Comparison of ENCODE assay signal across 1 cellular context in the genomic region with DNA sequence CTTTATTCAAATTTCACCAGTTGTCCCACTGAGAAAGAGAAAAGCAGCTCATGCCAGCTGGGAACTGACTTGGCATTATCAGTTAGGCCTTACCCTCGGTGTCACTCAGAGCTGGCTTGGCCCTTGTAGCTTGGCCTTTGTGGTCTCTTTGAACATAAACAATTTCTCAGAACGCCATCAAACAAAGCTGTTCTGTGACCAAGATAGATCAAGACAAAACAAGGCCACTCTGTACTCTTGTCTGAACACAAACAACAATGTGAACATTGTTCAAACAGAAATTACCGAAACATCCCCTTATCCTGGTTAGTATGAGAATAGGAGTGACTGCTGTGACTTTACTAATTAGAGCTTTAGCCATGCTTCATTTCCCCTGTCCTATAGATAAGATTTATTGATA.
TF ChIP-seq lines count a peak whose summit lies in the region.

No MANE protein-coding gene starts in this region.

TF ChIP-seq in GM23338, 12 proteins besides CTCF, POLR2A, EP300 and RAD21 (continued from another document):
- TF ChIP-seq, protein P1, sequence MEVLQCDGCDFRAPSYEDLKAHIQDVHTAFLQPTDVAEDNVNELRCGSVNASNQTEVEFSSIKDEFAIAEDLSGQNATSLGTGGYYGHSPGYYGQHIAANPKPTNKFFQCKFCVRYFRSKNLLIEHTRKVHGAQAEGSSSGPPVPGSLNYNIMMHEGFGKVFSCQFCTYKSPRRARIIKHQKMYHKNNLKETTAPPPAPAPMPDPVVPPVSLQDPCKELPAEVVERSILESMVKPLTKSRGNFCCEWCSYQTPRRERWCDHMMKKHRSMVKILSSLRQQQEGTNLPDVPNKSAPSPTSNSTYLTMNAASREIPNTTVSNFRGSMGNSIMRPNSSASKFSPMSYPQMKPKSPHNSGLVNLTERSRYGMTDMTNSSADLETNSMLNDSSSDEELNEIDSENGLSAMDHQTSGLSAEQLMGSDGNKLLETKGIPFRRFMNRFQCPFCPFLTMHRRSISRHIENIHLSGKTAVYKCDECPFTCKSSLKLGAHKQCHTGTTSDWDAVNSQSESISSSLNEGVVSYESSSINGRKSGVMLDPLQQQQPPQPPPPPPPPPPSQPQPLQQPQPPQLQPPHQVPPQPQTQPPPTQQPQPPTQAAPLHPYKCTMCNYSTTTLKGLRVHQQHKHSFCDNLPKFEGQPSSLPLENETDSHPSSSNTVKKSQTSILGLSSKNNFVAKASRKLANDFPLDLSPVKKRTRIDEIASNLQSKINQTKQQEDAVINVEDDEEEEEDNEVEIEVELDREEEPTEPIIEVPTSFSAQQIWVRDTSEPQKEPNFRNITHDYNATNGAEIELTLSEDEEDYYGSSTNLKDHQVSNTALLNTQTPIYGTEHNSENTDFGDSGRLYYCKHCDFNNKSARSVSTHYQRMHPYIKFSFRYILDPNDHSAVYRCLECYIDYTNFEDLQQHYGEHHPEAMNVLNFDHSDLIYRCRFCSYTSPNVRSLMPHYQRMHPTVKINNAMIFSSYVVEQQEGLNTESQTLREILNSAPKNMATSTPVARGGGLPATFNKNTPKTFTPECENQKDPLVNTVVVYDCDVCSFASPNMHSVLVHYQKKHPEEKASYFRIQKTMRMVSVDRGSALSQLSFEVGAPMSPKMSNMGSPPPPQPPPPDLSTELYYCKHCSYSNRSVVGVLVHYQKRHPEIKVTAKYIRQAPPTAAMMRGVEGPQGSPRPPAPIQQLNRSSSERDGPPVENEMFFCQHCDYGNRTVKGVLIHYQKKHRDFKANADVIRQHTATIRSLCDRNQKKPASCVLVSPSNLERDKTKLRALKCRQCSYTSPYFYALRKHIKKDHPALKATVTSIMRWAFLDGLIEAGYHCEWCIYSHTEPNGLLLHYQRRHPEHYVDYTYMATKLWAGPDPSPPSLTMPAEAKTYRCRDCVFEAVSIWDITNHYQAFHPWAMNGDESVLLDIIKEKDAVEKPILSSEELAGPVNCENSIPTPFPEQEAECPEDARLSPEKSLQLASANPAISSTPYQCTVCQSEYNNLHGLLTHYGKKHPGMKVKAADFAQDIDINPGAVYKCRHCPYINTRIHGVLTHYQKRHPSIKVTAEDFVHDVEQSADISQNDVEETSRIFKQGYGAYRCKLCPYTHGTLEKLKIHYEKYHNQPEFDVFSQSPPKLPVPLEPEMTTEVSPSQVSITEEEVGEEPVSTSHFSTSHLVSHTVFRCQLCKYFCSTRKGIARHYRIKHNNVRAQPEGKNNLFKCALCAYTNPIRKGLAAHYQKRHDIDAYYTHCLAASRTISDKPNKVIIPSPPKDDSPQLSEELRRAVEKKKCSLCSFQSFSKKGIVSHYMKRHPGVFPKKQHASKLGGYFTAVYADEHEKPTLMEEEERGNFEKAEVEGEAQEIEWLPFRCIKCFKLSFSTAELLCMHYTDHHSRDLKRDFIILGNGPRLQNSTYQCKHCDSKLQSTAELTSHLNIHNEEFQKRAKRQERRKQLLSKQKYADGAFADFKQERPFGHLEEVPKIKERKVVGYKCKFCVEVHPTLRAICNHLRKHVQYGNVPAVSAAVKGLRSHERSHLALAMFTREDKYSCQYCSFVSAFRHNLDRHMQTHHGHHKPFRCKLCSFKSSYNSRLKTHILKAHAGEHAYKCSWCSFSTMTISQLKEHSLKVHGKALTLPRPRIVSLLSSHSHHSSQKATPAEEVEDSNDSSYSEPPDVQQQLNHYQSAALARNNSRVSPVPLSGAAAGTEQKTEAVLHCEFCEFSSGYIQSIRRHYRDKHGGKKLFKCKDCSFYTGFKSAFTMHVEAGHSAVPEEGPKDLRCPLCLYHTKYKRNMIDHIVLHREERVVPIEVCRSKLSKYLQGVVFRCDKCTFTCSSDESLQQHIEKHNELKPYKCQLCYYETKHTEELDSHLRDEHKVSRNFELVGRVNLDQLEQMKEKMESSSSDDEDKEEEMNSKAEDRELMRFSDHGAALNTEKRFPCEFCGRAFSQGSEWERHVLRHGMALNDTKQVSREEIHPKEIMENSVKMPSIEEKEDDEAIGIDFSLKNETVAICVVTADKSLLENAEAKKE (CRISPR knock-in tag; IDR thresholded peaks at IDR 0.05), result no peak
- TF ChIP-seq CREB1 (CRISPR knock-in tag; IDR thresholded peaks at IDR 0.05; ENCODE audit: low read depth) (no peak), JUNB (IDR thresholded peaks at IDR 0.05; ENCODE audit: unreplicated experiment) (no peak)
- TF ChIP-seq, protein P2, sequence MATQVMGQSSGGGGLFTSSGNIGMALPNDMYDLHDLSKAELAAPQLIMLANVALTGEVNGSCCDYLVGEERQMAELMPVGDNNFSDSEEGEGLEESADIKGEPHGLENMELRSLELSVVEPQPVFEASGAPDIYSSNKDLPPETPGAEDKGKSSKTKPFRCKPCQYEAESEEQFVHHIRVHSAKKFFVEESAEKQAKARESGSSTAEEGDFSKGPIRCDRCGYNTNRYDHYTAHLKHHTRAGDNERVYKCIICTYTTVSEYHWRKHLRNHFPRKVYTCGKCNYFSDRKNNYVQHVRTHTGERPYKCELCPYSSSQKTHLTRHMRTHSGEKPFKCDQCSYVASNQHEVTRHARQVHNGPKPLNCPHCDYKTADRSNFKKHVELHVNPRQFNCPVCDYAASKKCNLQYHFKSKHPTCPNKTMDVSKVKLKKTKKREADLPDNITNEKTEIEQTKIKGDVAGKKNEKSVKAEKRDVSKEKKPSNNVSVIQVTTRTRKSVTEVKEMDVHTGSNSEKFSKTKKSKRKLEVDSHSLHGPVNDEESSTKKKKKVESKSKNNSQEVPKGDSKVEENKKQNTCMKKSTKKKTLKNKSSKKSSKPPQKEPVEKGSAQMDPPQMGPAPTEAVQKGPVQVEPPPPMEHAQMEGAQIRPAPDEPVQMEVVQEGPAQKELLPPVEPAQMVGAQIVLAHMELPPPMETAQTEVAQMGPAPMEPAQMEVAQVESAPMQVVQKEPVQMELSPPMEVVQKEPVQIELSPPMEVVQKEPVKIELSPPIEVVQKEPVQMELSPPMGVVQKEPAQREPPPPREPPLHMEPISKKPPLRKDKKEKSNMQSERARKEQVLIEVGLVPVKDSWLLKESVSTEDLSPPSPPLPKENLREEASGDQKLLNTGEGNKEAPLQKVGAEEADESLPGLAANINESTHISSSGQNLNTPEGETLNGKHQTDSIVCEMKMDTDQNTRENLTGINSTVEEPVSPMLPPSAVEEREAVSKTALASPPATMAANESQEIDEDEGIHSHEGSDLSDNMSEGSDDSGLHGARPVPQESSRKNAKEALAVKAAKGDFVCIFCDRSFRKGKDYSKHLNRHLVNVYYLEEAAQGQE (IDR thresholded peaks at IDR 0.05; ENCODE audit: unreplicated experiment), result no peak
TF ChIP-seq in GM23338: peak in this region for 0.
